ENCODE assay signal across 9 cellular contexts in genomic region chr10:113788604-113789083, GRCh38. TPM values are rescaled to one million over a fixed set of nuclear protein-coding genes. Genes with fewer than 3 reads are reported as not detected.
DNase-seq lines count a peak whose midpoint lies in the region; ATAC-seq, FAIRE-seq and TF ChIP-seq lines count a peak whose summit lies in the region.
"Had no signal": no experiment of that assay in that cellular context is flagged by ENCODE, and none has a peak within 500 bp of the region (broad histone marks: within the 10 kb centered on the region; RNA-seq: fewer than 3 reads in every experiment).

No MANE protein-coding gene starts in this region.

- ATAC-seq in GM21447 (IDR thresholded peaks at IDR 0.05; ENCODE audit: unreplicated experiment): peak; percentile 90
- no peak for ATAC-seq in activated naive CD8-positive, alpha-beta T cell treated with anti-CD3 and anti-CD28 coated beads, Interleukin-2, amount 50 U/mL, for 24 hours
- no peak for ATAC-seq in naive thymus-derived CD8-positive, alpha-beta T cell

- H3K27ac Mint-ChIP-seq in activated naive CD8-positive, alpha-beta T cell treated with anti-CD3 and anti-CD28 coated beads, Interleukin-2, amount 50 U/mL, for 24 hours: no peak overlapping the region
- H3K27ac Mint-ChIP-seq in naive thymus-derived CD8-positive, alpha-beta T cell: no peak overlapping the region

- no peak overlapping the region for H3K4me3 ChIP-seq in bronchial epithelial cell (ENCODE audit: low read depth, low read length)
- peak overlapping the region; percentile 5 for H3K4me3 ChIP-seq in osteoblast (ENCODE audit: insufficient read depth, low read length)

- no peaks in the 10 kb centered on the region for H3K4me1 Mint-ChIP-seq in activated naive CD8-positive, alpha-beta T cell treated with anti-CD3 and anti-CD28 coated beads, Interleukin-2, amount 50 U/mL, for 24 hours
- H3K4me1 Mint-ChIP-seq in naive thymus-derived CD8-positive, alpha-beta T cell: no peaks in the 10 kb centered on the region

- no peak overlapping the region for H3K4me3 Mint-ChIP-seq in activated naive CD8-positive, alpha-beta T cell treated with anti-CD3 and anti-CD28 coated beads, Interleukin-2, amount 50 U/mL, for 24 hours
- H3K4me3 Mint-ChIP-seq in naive thymus-derived CD8-positive, alpha-beta T cell: no peak overlapping the region

- POLR2A ChIA-PET in naive thymus-derived CD8-positive, alpha-beta T cell (lab: Charles Lee): no interaction called here

- H4K20me1 ChIP-seq in osteoblast (ENCODE audit: insufficient read depth, low read length): no peaks in the 10 kb centered on the region

- H2AFZ ChIP-seq in osteoblast (ENCODE audit: low read length): peak overlapping the region; percentile 76

- H3K4me1 ChIP-seq in osteoblast (ENCODE audit: insufficient read depth, low read length): peaks cover 10% of the 10 kb centered on the region

- no peaks in the 10 kb centered on the region for H3K36me3 ChIP-seq in bronchial epithelial cell (ENCODE audit: control insufficient read depth, insufficient read depth, low read length)
- no peaks in the 10 kb centered on the region for H3K36me3 ChIP-seq in osteoblast (ENCODE audit: insufficient read depth, low read length)

- H3K9me3 Mint-ChIP-seq in activated naive CD8-positive, alpha-beta T cell treated with anti-CD3 and anti-CD28 coated beads, Interleukin-2, amount 50 U/mL, for 24 hours: no peaks in the 10 kb centered on the region
- H3K9me3 Mint-ChIP-seq in naive thymus-derived CD8-positive, alpha-beta T cell: no peaks in the 10 kb centered on the region

- H3K27me3 Mint-ChIP-seq in activated naive CD8-positive, alpha-beta T cell treated with anti-CD3 and anti-CD28 coated beads, Interleukin-2, amount 50 U/mL, for 24 hours: peaks cover 4% of the 10 kb centered on the region
- H3K27me3 Mint-ChIP-seq in naive thymus-derived CD8-positive, alpha-beta T cell: peaks cover 5 to 24% (median 6%) of the 10 kb centered on the region in 5 donors

- no peak for TF ChIP-seq CTCF in bronchial epithelial cell (IDR thresholded peaks at IDR 0.05; ENCODE audit: insufficient read depth, low read length, severe bottlenecking)
- TF ChIP-seq CTCF in osteoblast (IDR thresholded peaks at IDR 0.05; ENCODE audit: extremely low read depth, low read depth, low read length): no peak

- no peaks in the 10 kb centered on the region for H3K79me2 ChIP-seq in osteoblast (ENCODE audit: insufficient read depth, low read length)

- no peaks in the 10 kb centered on the region for H3K36me3 Mint-ChIP-seq in activated naive CD8-positive, alpha-beta T cell treated with anti-CD3 and anti-CD28 coated beads, Interleukin-2, amount 50 U/mL, for 24 hours (ENCODE audit: low read depth)
- no peaks in the 10 kb centered on the region for H3K36me3 Mint-ChIP-seq in naive thymus-derived CD8-positive, alpha-beta T cell

- H3K27me3 ChIP-seq in bronchial epithelial cell (ENCODE audit: control insufficient read depth, insufficient read depth, low read length) (no peaks in the 10 kb centered on the region), osteoblast (ENCODE audit: insufficient read depth, low read length) (peaks cover 29% of the 10 kb centered on the region)

- peak; percentile 61 for DNase-seq in DMS 273 treated with DMSO at 0.1 percent for 48 hours (lab: John Stamatoyannopoulos, UW)
- DNase-seq in HPDE6-E6E7 (ENCODE audit: extremely low spot score): peak; percentile 33
- DNase-seq in bronchial epithelial cell (ENCODE audit: low read depth): peak; percentile 98
- peak; percentile 81 for DNase-seq in osteoblast (ENCODE audit: insufficient read length, low spot score, missing footprints)
- DNase-seq in activated naive CD8-positive, alpha-beta T cell treated with anti-CD3 and anti-CD28 coated beads, Interleukin-2, amount 50 U/mL, for 24 hours: no peak
- DNase-seq in naive thymus-derived CD8-positive, alpha-beta T cell: no peak
- no peak for DNase-seq in activated T-cell treated with anti-CD3 and anti-CD28 coated beads, Interleukin-2, amount 50 U/mL, for 1 hour

- no peaks in the 10 kb centered on the region for H3K9me3 ChIP-seq in osteoblast (ENCODE audit: low read depth, low read length)

- peak; percentile 96 for FAIRE-seq in bronchial epithelial cell (lab: Jason Lieb, UNC)

- peak overlapping the region; percentile 76 for H3K4me2 ChIP-seq in osteoblast (ENCODE audit: insufficient read depth, low read length)

- peak overlapping the region; percentile 45 for H3K27ac ChIP-seq in osteoblast (ENCODE audit: low read depth, low read length)
- H3K27ac ChIP-seq: HL-60 had no signal

RNA-seq across cellular contexts. Expression of gene PLEKHS1, which starts 37.2 kb away (rescaled TPM):
- total RNA-seq in bronchial epithelial cell: not detected in 2 replicates
- under 0.01 TPM in 1 of 2 replicates, not detected in the other for total RNA-seq in osteoblast
- not detected for total RNA-seq in naive thymus-derived CD8-positive, alpha-beta T cell
- not detected for polyA plus RNA-seq in naive thymus-derived CD8-positive, alpha-beta T cell

Comparison
In these comparisons a context has a peak if more than half of its experiments do, and no peak if none do; other contexts are left out.
1. DNase-seq: peak in DMS 273 treated with DMSO at 0.1 percent for 48 hours (single experiment), HPDE6-E6E7 (single experiment), bronchial epithelial cell (single experiment) and osteoblast (single experiment); none in activated naive CD8-positive, alpha-beta T cell treated with anti-CD3 and anti-CD28 coated beads, Interleukin-2, amount 50 U/mL, for 24 hours (single experiment), naive thymus-derived CD8-positive, alpha-beta T cell (0 of 10) and activated T-cell treated with anti-CD3 and anti-CD28 coated beads, Interleukin-2, amount 50 U/mL, for 1 hour (single experiment).